Comparison of ENCODE assay signal across 12 cellular contexts in genomic region chr18:41993151-41993550, GRCh38.
DNase-seq lines count a peak whose midpoint lies in the region; ATAC-seq and TF ChIP-seq lines count a peak whose summit lies in the region.
"Had no signal": no experiment of that assay in that cellular context is flagged by ENCODE, and none has a peak within 500 bp of the region (broad histone marks: within the 10 kb centered on the region; RNA-seq: fewer than 3 reads in every experiment).

No MANE protein-coding gene starts in this region.

- CTCF ChIA-PET in HEK293T (lab: Yijun Ruan, JAX) = no interaction called here

- ATAC-seq in GM19351 (IDR thresholded peaks at IDR 0.05; ENCODE audit: unreplicated experiment) = no peak

- POLR2A ChIA-PET in HEK293T (lab: Yijun Ruan, JAX) = no interaction called here

- peak; percentile 35 for DNase-seq in SIG-M5 treated with dmso at 0.1 percent for 504 hours (lab: John Stamatoyannopoulos, UW; ENCODE audit: unreplicated experiment)
- no peak for DNase-seq in SIG-M5 (lab: John Stamatoyannopoulos, UW)
- DNase-seq in MV-4-11 (lab: John Stamatoyannopoulos, UW) = peak; percentile 71
- peak; percentile 71 for DNase-seq in amniotic epithelial cell (ENCODE audit: low read depth)
- DNase-seq in iris pigment epithelial cell (ENCODE audit: low read depth) = peak; percentile 74
- DNase-seq in HEK293T (ENCODE audit: extremely low spot score) = no peak
- DNase-seq in NCI-H1105 (lab: John Stamatoyannopoulos, UW) = no peak
- DNase-seq: CD4-positive, alpha-beta memory T cell; H7; NCI-H1092; NCI-H69 had no signal

TF ChIP-seq in HEK293T, 16 proteins besides CTCF, POLR2A, EP300 and RAD21:
- TF ChIP-seq NFRKB (IDR thresholded peaks at IDR 0.05) (no peak), ARNT (IDR thresholded peaks at IDR 0.05) (no peak), PKNOX1 (IDR thresholded peaks at IDR 0.05) (no peak), BHLHE40 (IDR thresholded peaks at IDR 0.05; ENCODE audit: borderline replicate concordance) (no peak), HDGF (IDR thresholded peaks at IDR 0.05; ENCODE audit: borderline replicate concordance) (no peak), L3MBTL2 (conservative IDR thresholded peaks at IDR 0.05) (no peak), ZNF384 (IDR thresholded peaks at IDR 0.05) (no peak), ELF4 (IDR thresholded peaks at IDR 0.05) (no peak), TARDBP (IDR thresholded peaks at IDR 0.05) (no peak), SP1 (IDR thresholded peaks at IDR 0.05) (no peak), FOXA1 (IDR thresholded peaks at IDR 0.05) (no peak), CTBP1 (IDR thresholded peaks at IDR 0.05; ENCODE audit: borderline replicate concordance) (no peak), SUZ12 (IDR thresholded peaks at IDR 0.05) (no peak), LEF1 (IDR thresholded peaks at IDR 0.05; ENCODE audit: borderline replicate concordance) (no peak), FOXM1 (IDR thresholded peaks at IDR 0.05; ENCODE audit: borderline replicate concordance) (no peak), FOXK2 (IDR thresholded peaks at IDR 0.05) (no peak)

Comparison
In these comparisons a context has a peak if more than half of its experiments do, and no peak if none do; other contexts are left out.
1. DNase-seq: peak in SIG-M5 treated with dmso at 0.1 percent for 504 hours (single experiment), MV-4-11 (single experiment), amniotic epithelial cell (single experiment) and iris pigment epithelial cell (single experiment); none in SIG-M5 (single experiment), HEK293T (single experiment) and NCI-H1105 (single experiment).